Comparison of ENCODE assay signal across 20 cellular contexts in the genomic region with DNA sequence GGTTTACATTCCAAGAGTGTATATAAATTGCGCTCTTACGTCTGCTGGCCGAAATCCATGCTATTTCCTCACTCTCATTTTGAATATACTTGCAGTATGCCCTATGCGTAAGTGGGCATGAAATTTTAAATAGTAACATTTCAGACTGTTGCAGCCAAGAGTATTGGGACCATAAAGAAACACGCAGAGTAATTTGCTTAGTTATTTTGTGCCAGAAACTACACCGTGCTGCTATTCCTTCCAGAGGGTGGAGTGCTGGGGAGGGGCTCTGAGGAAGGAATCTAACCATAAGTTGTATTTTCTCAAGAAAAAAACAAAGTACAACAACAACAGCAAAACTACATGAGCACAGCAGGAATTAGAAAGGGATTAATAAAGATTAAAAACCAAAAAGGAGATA.
"Had no signal": no experiment of that assay in that cellular context is flagged by ENCODE, and none has a peak within 500 bp of the region (broad histone marks: within the 10 kb centered on the region; RNA-seq: fewer than 3 reads in every experiment).

No MANE protein-coding gene starts in this region.

- H3K9me3 ChIP-seq: SJSA1 had no signal

- H3K9ac ChIP-seq: SK-N-SH had no signal

- H3K4me2 ChIP-seq: SK-N-SH had no signal

- H3K27ac ChIP-seq: SJSA1 had no signal

- FAIRE-seq: RCC 7860 had no signal

- H3K4me1 ChIP-seq: SJSA1 had no signal

- H3K27me3 ChIP-seq: SJSA1 had no signal

- H3K4me3 ChIP-seq: SJSA1 had no signal

- H3K36me3 ChIP-seq: SJSA1 had no signal

- DNase-seq: KBM-7, MM.1S, NCI-H1092 treated with DMSO at 0.1 percent for 48 hours, NCI-H1436, NCI-H187, NCI-H2029, NCI-H2081 treated with DMSO at 0.1 percent for 48 hours, NCI-H2171, NCI-H226, NCI-H446, NCI-H510A, NCI-H524 treated with DMSO at 0.1 percent for 48 hours, NCI-H69, NCI-H774, Right ventricle myocardium superior, RPMI8226, SIG-M5, SK-N-SH had no signal
